ENCODE assay signal across 8 cellular contexts in the genomic region with DNA sequence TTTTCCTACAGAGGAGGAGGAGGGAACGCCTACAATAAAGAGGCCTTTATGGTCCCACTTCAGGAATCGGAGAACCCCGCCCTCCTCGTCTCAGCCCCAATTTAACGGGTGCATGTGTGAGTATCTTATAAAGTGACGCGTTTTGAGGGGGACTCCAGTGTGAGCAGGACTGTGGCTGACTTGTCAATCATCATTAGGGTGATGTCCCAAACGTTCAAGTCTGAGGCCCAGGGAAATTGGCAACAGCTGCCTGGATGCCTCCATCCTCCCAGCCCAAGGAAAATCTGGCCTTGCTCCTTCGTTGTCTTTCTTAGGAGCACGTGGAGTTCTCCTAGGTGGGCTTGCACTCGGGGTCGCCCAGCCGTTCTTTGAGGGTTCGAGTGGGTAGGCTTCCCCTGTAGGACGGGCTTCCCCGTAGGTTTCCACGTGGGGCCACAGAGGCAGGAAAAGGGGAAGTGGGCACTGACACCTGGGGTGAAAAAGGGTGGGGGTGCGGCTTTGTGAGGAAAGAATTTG. TPM values are rescaled to one million over a fixed set of nuclear protein-coding genes. Genes with fewer than 3 reads are reported as not detected.
DNase-seq lines count a peak whose midpoint lies in the region; ATAC-seq, FAIRE-seq and TF ChIP-seq lines count a peak whose summit lies in the region.

No MANE protein-coding gene starts in this region.

- in situ Hi-C loops in Panc1 (cut with HindIII; ENCODE audit: low pct_unique_long_range_greater_than_20kb, low sequenced_read_pairs): no loop called here

- H3K36me3 ChIP-seq in Panc1 (ENCODE audit: control insufficient read depth, insufficient read depth, low read length): peaks cover 11% of the 10 kb centered on the region
- H3K36me3 ChIP-seq in endocrine pancreas (ENCODE audit: control insufficient read depth, insufficient read depth, low read length): no peaks in the 10 kb centered on the region

- peak overlapping the region; percentile 95 for H3K27ac ChIP-seq in Panc1 (ENCODE audit: low read length)

- DNase-seq in Panc1 (ENCODE audit: low read depth, low spot score): no peak
- DNase-seq in activated CD8-positive, alpha-beta memory T cell treated with anti-CD3 and anti-CD28 coated beads for 24 hours: no peak
- DNase-seq in stimulated activated CD4-positive, alpha-beta T cell treated with anti-CD3 and anti-CD28 coated beads, Interleukin-4, amount 100 ng/mL, for 24 hours: no peak

- H3K4me1 Mint-ChIP-seq in nephron: peaks cover 38% of the 10 kb centered on the region

- no peaks in the 10 kb centered on the region for H3K27me3 Mint-ChIP-seq in nephron (ENCODE audit: low read depth)

- H3K9ac ChIP-seq in endocrine pancreas (ENCODE audit: control insufficient read depth, insufficient read depth, low read length): peak overlapping the region; percentile 67

- ATAC-seq in GM18511 (IDR thresholded peaks at IDR 0.05; ENCODE audit: unreplicated experiment): peak; percentile 45
- ATAC-seq in HG02970 (IDR thresholded peaks at IDR 0.05; ENCODE audit: low FRiP score, unreplicated experiment): peak; percentile 39
- ATAC-seq in Panc1: no peak; the same call in 1 of the 2 replicates

- H3K27ac Mint-ChIP-seq in nephron: peak overlapping the region; percentile 87 to 98 (median 96)

- BruUV-seq in Panc1 (replicated peaks; lab: Mats Ljungman, UMichigan): TSS peak; percentile 83

- TF ChIP-seq CTCF in Panc1 (IDR thresholded peaks at IDR 0.05): no peak
- no peak for TF ChIP-seq CTCF in nephron (IDR thresholded peaks at IDR 0.05; ENCODE audit: unreplicated experiment in 3 of 3)

- H3K9me3 Mint-ChIP-seq in nephron: no peaks in the 10 kb centered on the region

- peaks cover 13% of the 10 kb centered on the region for H3K36me3 Mint-ChIP-seq in nephron (ENCODE audit: low read depth)

- POLR2A ChIA-PET in Panc1 (lab: Charles Lee): interaction anchor here (0.7 kb wide), 1 partner anchor 19 kb away, joined by 5 read pairs; no protein-coding TSS in a partner anchor

- H3K9me3 ChIP-seq in Panc1 (ENCODE audit: control insufficient read depth, insufficient read depth, low read depth, low read length) (no peaks in the 10 kb centered on the region), endocrine pancreas (ENCODE audit: control insufficient read depth, low read length) (no peaks in the 10 kb centered on the region)

- intact Hi-C loops in Panc1 (cut with micrococcal nuclease; ENCODE audit: unreplicated experiment): loop anchor here (10.0 kb wide), 1 partner anchor 57 kb away; no protein-coding TSS in a partner anchor

- peak; percentile 49 for FAIRE-seq in A204.1 (lab: Jason Lieb, UNC)

- peak overlapping the region; percentile 85 to 99 (median 93) for H3K4me3 Mint-ChIP-seq in nephron

- H3K27me3 ChIP-seq in Panc1 (ENCODE audit: control insufficient read depth, insufficient read depth, low read length) (no peaks in the 10 kb centered on the region), endocrine pancreas (ENCODE audit: control insufficient read depth, insufficient read depth, low read length) (no peaks in the 10 kb centered on the region)

- H3K4me3 ChIP-seq in Panc1 (ENCODE audit: low read depth in 2 of 2, low read length in 2 of 2): peak overlapping the region; percentile 38 to 95
- no peak overlapping the region for H3K4me3 ChIP-seq in endocrine pancreas (ENCODE audit: control insufficient read depth, insufficient read depth, low read length)

- H3K4me1 ChIP-seq in Panc1 (ENCODE audit: control insufficient read depth, insufficient read depth, low read length): peaks cover 4% of the 10 kb centered on the region
- H3K4me1 ChIP-seq in endocrine pancreas (ENCODE audit: control insufficient read depth, insufficient read depth, low read length): peaks cover 14% of the 10 kb centered on the region

- CTCF ChIA-PET in Panc1 (lab: Charles Lee): no interaction called here

RNA-seq across cellular contexts. Expression of a gene that starts 0.6 kb away (rescaled TPM):
- total RNA-seq in Panc1 (2021; ENCODE audit: unreplicated experiment): 45.2 TPM
- 32.4 TPM for polyA plus RNA-seq in Panc1 (2012; ENCODE audit: insufficient read length)

RNA-seq across cellular contexts. Expression of a gene that starts 30.4 kb away (rescaled TPM):
- total RNA-seq in Panc1 (2021; ENCODE audit: unreplicated experiment): not detected
- polyA plus RNA-seq in Panc1 (2012; ENCODE audit: insufficient read length): not detected

RNA-seq across cellular contexts. Expression of a gene that starts 58.0 kb away (rescaled TPM):
- 8.8 TPM for total RNA-seq in Panc1 (2021; ENCODE audit: unreplicated experiment)
- polyA plus RNA-seq in Panc1 (2012; ENCODE audit: insufficient read length): 3.6 TPM
